ENCODE assay signal across 16 cellular contexts in the genomic region with DNA sequence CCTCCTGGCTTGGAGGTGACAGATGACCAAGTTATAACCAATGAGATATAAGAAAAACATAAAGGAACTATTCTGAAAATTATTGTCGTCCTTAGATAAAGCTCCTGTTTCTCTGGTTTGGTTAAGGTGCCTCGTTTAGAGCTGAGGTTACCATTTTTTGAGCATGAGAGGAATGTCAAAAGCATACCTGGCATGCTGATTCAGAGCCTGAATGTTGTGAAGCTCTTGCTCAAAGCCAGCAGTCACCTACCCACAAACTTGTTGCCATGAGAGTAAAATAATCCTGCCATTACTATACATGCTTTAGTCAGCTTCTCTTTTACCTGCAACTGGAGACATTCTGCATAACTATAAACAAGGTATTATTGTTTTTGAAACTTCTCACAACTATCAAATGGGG.
DNase-seq lines count a peak whose midpoint lies in the region; ATAC-seq and TF ChIP-seq lines count a peak whose summit lies in the region.
"Had no signal": no experiment of that assay in that cellular context is flagged by ENCODE, and none has a peak within 500 bp of the region (broad histone marks: within the 10 kb centered on the region; RNA-seq: fewer than 3 reads in every experiment).

No MANE protein-coding gene starts in this region.

- no peaks in the 10 kb centered on the region for H3K36me3 ChIP-seq in neural progenitor cell
- H3K36me3 ChIP-seq in PC-9 (ENCODE audit: low read depth) = no peaks in the 10 kb centered on the region

- no peak overlapping the region for H3K4me2 ChIP-seq in neural progenitor cell
- no peak overlapping the region for H3K4me2 ChIP-seq in PC-9

- H3F3A ChIP-seq in neural progenitor cell (ENCODE audit: low read depth) (no peaks in the 10 kb centered on the region), PC-9 (ENCODE audit: insufficient read depth, low read depth) (no peaks in the 10 kb centered on the region)

- H3K9me3 ChIP-seq in neural progenitor cell (ENCODE audit: low read depth) = no peaks in the 10 kb centered on the region
- no peaks in the 10 kb centered on the region for H3K9me3 ChIP-seq in PC-9 (ENCODE audit: insufficient read depth, low read depth)

- TF ChIP-seq CTCF in epithelial cell of esophagus (IDR thresholded peaks at IDR 0.05; ENCODE audit: insufficient read depth, low read depth, low read length, missing control alignments) = no peak
- no peak for TF ChIP-seq CTCF in neural progenitor cell (IDR thresholded peaks at IDR 0.05)
- TF ChIP-seq CTCF in PC-9 (conservative IDR thresholded peaks at IDR 0.05) = no peak

- H3K4me1 Mint-ChIP-seq in neural progenitor cell = peaks cover 7% of the 10 kb centered on the region
- H3K4me1 Mint-ChIP-seq in activated T-cell treated with anti-CD3 and anti-CD28 coated beads, Interleukin-2, amount 50 U/mL, for 72 hours (ENCODE audit: low read depth) = no peaks in the 10 kb centered on the region
- H3K4me1 Mint-ChIP-seq: B cell had no signal

- H3K9me3 Mint-ChIP-seq in neural progenitor cell = no peaks in the 10 kb centered on the region
- H3K9me3 Mint-ChIP-seq in activated T-cell treated with anti-CD3 and anti-CD28 coated beads, Interleukin-2, amount 50 U/mL, for 72 hours = peaks cover 3 to 13% of the 10 kb centered on the region in 2 donors
- H3K9me3 Mint-ChIP-seq: CD4-positive, alpha-beta T cell had no signal

- H3K9me2 ChIP-seq in PC-9 (ENCODE audit: insufficient read depth) = no peaks in the 10 kb centered on the region

- H3K4me1 ChIP-seq in neural progenitor cell (no peaks in the 10 kb centered on the region), PC-9 (replicated peaks; ENCODE audit: insufficient read depth) (no peaks in the 10 kb centered on the region)

- H3K27me3 Mint-ChIP-seq in neural progenitor cell (ENCODE audit: insufficient read depth, low read depth) = no peaks in the 10 kb centered on the region
- no peaks in the 10 kb centered on the region for H3K27me3 Mint-ChIP-seq in activated T-cell treated with anti-CD3 and anti-CD28 coated beads, Interleukin-2, amount 50 U/mL, for 72 hours (ENCODE audit: low read depth)
- H3K27me3 Mint-ChIP-seq: B cell; CD4-positive, alpha-beta T cell had no signal

- no peak overlapping the region for H3K4me3 Mint-ChIP-seq in neural progenitor cell
- no peak overlapping the region for H3K4me3 Mint-ChIP-seq in activated T-cell treated with anti-CD3 and anti-CD28 coated beads, Interleukin-2, amount 50 U/mL, for 72 hours
- H3K4me3 Mint-ChIP-seq: B cell; CD4-positive, alpha-beta T cell had no signal

- H3K27me3 ChIP-seq in neural progenitor cell (no peaks in the 10 kb centered on the region), PC-9 (ENCODE audit: insufficient read depth, low read depth) (no peaks in the 10 kb centered on the region)

- intact Hi-C loops in PC-9 (cut with micrococcal nuclease; ENCODE audit: unreplicated experiment) = no loop called here

- H3K27ac ChIP-seq in neural progenitor cell (no peak overlapping the region), PC-9 (no peak overlapping the region)
- H3K27ac ChIP-seq: GM23248, HL-60 had no signal

- H2AFZ ChIP-seq in neural progenitor cell (replicated peaks) = no peak overlapping the region
- no peak overlapping the region for H2AFZ ChIP-seq in PC-9
- H2AFZ ChIP-seq: GM23248 had no signal

- H3K36me3 Mint-ChIP-seq in neural progenitor cell = no peaks in the 10 kb centered on the region
- H3K36me3 Mint-ChIP-seq in activated T-cell treated with anti-CD3 and anti-CD28 coated beads, Interleukin-2, amount 50 U/mL, for 72 hours (ENCODE audit: insufficient read depth in 2 of 2) = no peaks in the 10 kb centered on the region

- POLR2A ChIA-PET in PC-9 (lab: Charles Lee; ENCODE audit: unreplicated experiment) = no interaction called here

- H4K20me1 ChIP-seq in neural progenitor cell (ENCODE audit: low read depth) = no peaks in the 10 kb centered on the region
- H4K20me1 ChIP-seq in PC-9 (ENCODE audit: insufficient read depth) = no peaks in the 10 kb centered on the region

- no peak overlapping the region for H3K27ac Mint-ChIP-seq in neural progenitor cell
- no peak overlapping the region for H3K27ac Mint-ChIP-seq in activated T-cell treated with anti-CD3 and anti-CD28 coated beads, Interleukin-2, amount 50 U/mL, for 72 hours
- H3K27ac Mint-ChIP-seq: B cell; CD4-positive, alpha-beta T cell had no signal

- H3K4me3 ChIP-seq in epithelial cell of esophagus (ENCODE audit: low read length) (no peak overlapping the region), neural progenitor cell (no peak overlapping the region), PC-9 (no peak overlapping the region)
- H3K4me3 ChIP-seq: GM23248 had no signal

- no peak overlapping the region for H3K9ac ChIP-seq in neural progenitor cell
- H3K9ac ChIP-seq: GM23248 had no signal

- ATAC-seq in activated T-cell treated with anti-CD3 and anti-CD28 coated beads, Interleukin-2, amount 50 U/mL, for 72 hours (replicated peaks in 1 of 2) = no peak

- in situ Hi-C loops in ACHN (cut with HindIII; ENCODE audit: low pct_ligation_motif_present, low pct_unique_long_range_greater_than_20kb, low sequenced_read_pairs) = no loop called here

- DNase-seq in HPDE6-E6E7 (ENCODE audit: extremely low spot score) (peak; percentile 4), amniotic epithelial cell (ENCODE audit: low read depth) (peak; percentile 18), epithelial cell of esophagus (ENCODE audit: low read depth) (peak; percentile 2), kidney tubule cell (ENCODE audit: low spot score) (peak; percentile 57), neural progenitor cell (ENCODE audit: low spot score) (no peak), PC-9 (no peak), ACHN (no peak)
- DNase-seq in activated T-cell treated with anti-CD3 and anti-CD28 coated beads, Interleukin-2, amount 50 U/mL, for 72 hours = no peak
- DNase-seq: C1 segment of cervical spinal cord; Calu3; CD4-positive, alpha-beta T cell; DMS 273 treated with DMSO at 0.1 percent for 48 hours; GM23248; H7 had no signal

- H3K79me2 ChIP-seq in neural progenitor cell (ENCODE audit: low read depth) (no peaks in the 10 kb centered on the region), PC-9 (ENCODE audit: low read depth) (no peaks in the 10 kb centered on the region)

- no TSS peak for BruUV-seq in PC-9 (replicated peaks; lab: Mats Ljungman, UMichigan)

- CTCF ChIA-PET in PC-9 (lab: Charles Lee) = no interaction called here

Comparison
In these comparisons a context has a peak if more than half of its experiments do, and no peak if none do; other contexts are left out.
1. DNase-seq: peak in HPDE6-E6E7 (single experiment), amniotic epithelial cell (single experiment), epithelial cell of esophagus (single experiment) and kidney tubule cell (single experiment); none in neural progenitor cell (single experiment), PC-9 (0 of 2), activated T-cell treated with anti-CD3 and anti-CD28 coated beads, Interleukin-2, amount 50 U/mL, for 72 hours (0 of 2) and ACHN (single experiment).